In the genomic region with DNA sequence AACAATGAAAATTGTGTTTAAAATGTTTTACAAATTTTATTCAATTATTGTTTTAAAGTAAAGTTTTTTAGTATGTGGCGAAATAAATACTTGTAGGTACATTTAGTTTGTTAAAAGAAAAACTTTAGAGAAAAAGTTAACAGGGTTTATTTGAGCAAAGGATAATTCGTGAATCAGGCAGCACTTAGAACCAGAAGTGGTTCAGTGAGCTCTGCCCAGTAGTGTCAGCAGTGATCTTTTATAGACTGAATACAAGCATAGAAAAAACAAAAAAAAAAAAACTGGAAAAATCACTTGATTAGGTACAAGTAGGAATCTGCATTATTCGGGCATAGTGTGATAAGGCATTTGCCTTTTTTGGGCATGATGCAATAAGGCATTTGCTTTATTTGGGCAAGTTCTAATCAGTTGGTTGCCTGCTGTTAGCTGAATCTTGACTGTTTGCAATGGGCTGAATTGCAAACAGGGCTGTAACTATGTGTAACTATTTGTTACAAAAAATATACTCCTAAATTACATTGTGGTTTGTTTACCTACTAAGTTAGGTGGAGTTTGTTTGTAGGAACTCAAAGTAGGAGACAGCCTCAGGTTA, we compare ENCODE assay signal across 18 cellular contexts.
"Had no signal": no experiment of that assay in that cellular context is flagged by ENCODE, and none has a peak within 500 bp of the region (broad histone marks: within the 10 kb centered on the region; RNA-seq: fewer than 3 reads in every experiment).

No MANE protein-coding gene starts in this region.

- H3K4me1 ChIP-seq: esophagus muscularis mucosa, psoas muscle, upper lobe of left lung had no signal

- H3K27ac Mint-ChIP-seq: activated CD8-positive, alpha-beta memory T cell treated with anti-CD3 and anti-CD28 coated beads, Interleukin-2, amount 10 ng/mL, durations not matched to agents 7 days and 5 days; activated naive CD8-positive, alpha-beta T cell treated with anti-CD3 and anti-CD28 coated beads, Interleukin-2, amount 10 ng/mL, durations not matched to agents 7 days and 5 days; natural killer cell had no signal

- ATAC-seq: activated CD4-positive, CD25-positive, alpha-beta regulatory T cell treated with anti-CD3 and anti-CD28 coated beads, Interleukin-2, amount 50 U/mL, for 24 hours; activated CD8-positive, alpha-beta memory T cell treated with anti-CD3 and anti-CD28 coated beads, Interleukin-2, amount 10 ng/mL, durations not matched to agents 7 days and 5 days; activated T-cell treated with anti-CD3 and anti-CD28 coated beads, Interleukin-2, amount 50 U/mL, for 4 hours; natural killer cell; psoas muscle; stimulated activated naive CD8-positive, alpha-beta T cell treated with anti-CD3 and anti-CD28 coated beads, Interleukin-15, Interleukin-2, amounts not matched to agents 100 U/mL and 50 U/mL, for 24 hours had no signal

- H3K9me3 ChIP-seq: esophagus muscularis mucosa, psoas muscle, upper lobe of left lung had no signal

- H3K9me3 Mint-ChIP-seq: activated naive CD8-positive, alpha-beta T cell treated with anti-CD3 and anti-CD28 coated beads, Interleukin-2, amount 10 ng/mL, durations not matched to agents 7 days and 5 days; activated T-cell treated with anti-CD3 and anti-CD28 coated beads, Interleukin-2, amount 50 U/mL, for 4 hours; natural killer cell had no signal

- H3K4me3 ChIP-seq: esophagus muscularis mucosa, psoas muscle, upper lobe of left lung had no signal

- DNase-seq: activated CD4-positive, alpha-beta T cell treated with anti-CD3 and anti-CD28 coated beads, Interleukin-2, amount 50 U/mL, for 4 hours; activated CD8-positive, alpha-beta memory T cell treated with anti-CD3 and anti-CD28 coated beads, Interleukin-2, amount 10 ng/mL, durations not matched to agents 7 days and 5 days; activated gamma-delta T cell treated with Interleukin-2 at 50 U/mL for 16 hours; activated naive CD8-positive, alpha-beta T cell treated with anti-CD3 and anti-CD28 coated beads, Interleukin-2, amount 10 ng/mL, durations not matched to agents 7 days and 5 days; activated T-cell treated with anti-CD3 and anti-CD28 coated beads, Interleukin-2, amount 50 U/mL, for 4 hours; aorta; dorsolateral prefrontal cortex; hypothalamus; natural killer cell; nucleus accumbens; psoas muscle; stimulated activated CD4-positive, alpha-beta T cell treated with anti-CD3 and anti-CD28 coated beads, Interleukin-2, amount 100 ng/mL, for 48 hours; stimulated activated naive CD8-positive, alpha-beta T cell treated with anti-CD3 and anti-CD28 coated beads, Interleukin-15, Interleukin-2, amounts not matched to agents 100 U/mL and 50 U/mL, for 24 hours; T-helper 2 cell; upper lobe of left lung had no signal

- FAIRE-seq: bronchial epithelial cell had no signal

- H3K36me3 Mint-ChIP-seq: activated CD8-positive, alpha-beta memory T cell treated with anti-CD3 and anti-CD28 coated beads, Interleukin-2, amount 10 ng/mL, durations not matched to agents 7 days and 5 days; activated naive CD8-positive, alpha-beta T cell treated with anti-CD3 and anti-CD28 coated beads, Interleukin-2, amount 10 ng/mL, durations not matched to agents 7 days and 5 days; natural killer cell had no signal

- H3K36me3 ChIP-seq: esophagus muscularis mucosa, upper lobe of left lung had no signal

- H3K4me1 Mint-ChIP-seq: activated CD8-positive, alpha-beta memory T cell treated with anti-CD3 and anti-CD28 coated beads, Interleukin-2, amount 10 ng/mL, durations not matched to agents 7 days and 5 days; activated naive CD8-positive, alpha-beta T cell treated with anti-CD3 and anti-CD28 coated beads, Interleukin-2, amount 10 ng/mL, durations not matched to agents 7 days and 5 days; natural killer cell had no signal

- H3K27me3 ChIP-seq: dorsolateral prefrontal cortex, esophagus muscularis mucosa, upper lobe of left lung had no signal

- H3K4me3 Mint-ChIP-seq: activated CD8-positive, alpha-beta memory T cell treated with anti-CD3 and anti-CD28 coated beads, Interleukin-2, amount 10 ng/mL, durations not matched to agents 7 days and 5 days; activated naive CD8-positive, alpha-beta T cell treated with anti-CD3 and anti-CD28 coated beads, Interleukin-2, amount 10 ng/mL, durations not matched to agents 7 days and 5 days; activated T-cell treated with anti-CD3 and anti-CD28 coated beads, Interleukin-2, amount 50 U/mL, for 4 hours; natural killer cell had no signal

- H3K27ac ChIP-seq: dorsolateral prefrontal cortex, esophagus muscularis mucosa, psoas muscle, upper lobe of left lung had no signal
